In the genomic region with DNA sequence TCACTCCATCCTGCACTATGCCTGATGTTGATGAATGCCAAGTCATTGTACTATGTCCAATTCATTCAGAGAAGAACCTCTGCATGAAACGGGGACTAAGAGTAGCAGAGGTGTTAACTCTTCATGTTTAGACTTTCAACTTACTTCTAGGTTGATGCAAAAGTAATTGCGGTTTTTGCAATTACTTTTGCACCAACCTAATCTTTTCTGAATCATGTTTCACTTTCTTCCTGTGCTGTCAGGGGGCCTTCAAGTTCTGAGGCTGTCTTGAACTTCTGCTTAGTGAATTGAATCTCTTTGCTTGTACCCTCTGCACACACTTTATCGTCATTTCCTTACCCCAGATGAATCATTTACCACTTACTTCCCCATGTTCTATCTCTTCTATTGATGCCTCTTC, we compare ENCODE assay signal across 11 cellular contexts.
A peak's percentile ranks its signal among the peaks of the same experiment; 100 is the strongest.
DNase-seq lines count a peak whose midpoint lies in the region; ATAC-seq and TF ChIP-seq lines count a peak whose summit lies in the region.
"Had no signal": no experiment of that assay in that cellular context is flagged by ENCODE, and none has a peak within 500 bp of the region (broad histone marks: within the 10 kb centered on the region; RNA-seq: fewer than 3 reads in every experiment).

No MANE protein-coding gene starts in this region.

- no peak overlapping the region for H3K27ac Mint-ChIP-seq in activated naive CD4-positive, alpha-beta T cell treated with anti-CD3 and anti-CD28 coated beads for 36 hours

- CTCF ChIA-PET in activated naive CD4-positive, alpha-beta T cell treated with anti-CD3 and anti-CD28 coated beads for 36 hours (lab: Charles Lee): no interaction called here
- CTCF ChIA-PET in RWPE1 (lab: Yijun Ruan, JAX): no interaction called here

- no peaks in the 10 kb centered on the region for H3K36me3 Mint-ChIP-seq in activated naive CD4-positive, alpha-beta T cell treated with anti-CD3 and anti-CD28 coated beads for 36 hours (ENCODE audit: low read depth)

- POLR2A ChIA-PET in RWPE1 (lab: Yijun Ruan, JAX; ENCODE audit: low non-redundant PET): no interaction called here

- no peaks in the 10 kb centered on the region for H3K4me1 ChIP-seq in prostate gland (replicated peaks)

- H3K4me1 Mint-ChIP-seq in activated naive CD4-positive, alpha-beta T cell treated with anti-CD3 and anti-CD28 coated beads for 36 hours (ENCODE audit: low read depth): no peaks in the 10 kb centered on the region

- ATAC-seq in GM18498 (IDR thresholded peaks at IDR 0.05; ENCODE audit: unreplicated experiment) (peak; percentile 82), GM19467 (IDR thresholded peaks at IDR 0.05; ENCODE audit: unreplicated experiment) (peak; percentile 87), HG03135 (IDR thresholded peaks at IDR 0.05; ENCODE audit: unreplicated experiment) (peak; percentile 83)

- H3K27me3 ChIP-seq in prostate gland (replicated peaks; ENCODE audit: insufficient read depth): no peaks in the 10 kb centered on the region

- H3K9me3 ChIP-seq in prostate gland: no peaks in the 10 kb centered on the region

- H3K4me3 ChIP-seq in prostate gland: no peak overlapping the region
- H3K4me3 ChIP-seq: skin epidermis had no signal

- no peaks in the 10 kb centered on the region for H3K9me3 Mint-ChIP-seq in activated naive CD4-positive, alpha-beta T cell treated with anti-CD3 and anti-CD28 coated beads for 36 hours

- WGBS in prostate gland: 72% methylated on average over 3 of the region's 3 CpGs

- H3K27me3 Mint-ChIP-seq in activated naive CD4-positive, alpha-beta T cell treated with anti-CD3 and anti-CD28 coated beads for 36 hours (ENCODE audit: low read depth): no peaks in the 10 kb centered on the region

- TF ChIP-seq POLR2A in prostate gland (IDR thresholded peaks at IDR 0.05): no peak

- intact Hi-C loops in activated naive CD4-positive, alpha-beta T cell treated with anti-CD3 and anti-CD28 coated beads for 36 hours (cut with micrococcal nuclease): no loop called here
- intact Hi-C loops in prostate gland (cut with DNase I): no loop called here

- no peak overlapping the region for H3K4me3 Mint-ChIP-seq in activated naive CD4-positive, alpha-beta T cell treated with anti-CD3 and anti-CD28 coated beads for 36 hours

- H3K27ac ChIP-seq in prostate gland: no peak overlapping the region
- H3K27ac ChIP-seq in RWPE1: no peak overlapping the region
- H3K27ac ChIP-seq: skin epidermis had no signal

- DNase-seq in OCI-M1 (lab: John Stamatoyannopoulos, UW): peak; percentile 63
- DNase-seq in activated naive CD4-positive, alpha-beta T cell treated with anti-CD3 and anti-CD28 coated beads for 36 hours: no peak
- DNase-seq in prostate gland (ENCODE audit: low spot score): no peak
- DNase-seq in RWPE1 (ENCODE audit: low spot score): no peak
- DNase-seq in NCI-H2029 treated with DMSO at 0.1 percent for 48 hours (lab: John Stamatoyannopoulos, UW): no peak
- DNase-seq: anterior cingulate cortex, COR-L47 had no signal

- TF ChIP-seq CTCF in prostate gland (IDR thresholded peaks at IDR 0.05): no peak
- no peak for TF ChIP-seq CTCF in RWPE1 (conservative IDR thresholded peaks at IDR 0.05; ENCODE audit: low read depth)

- no peaks in the 10 kb centered on the region for H3K36me3 ChIP-seq in prostate gland
